Comparison of ENCODE assay signal across 20 cellular contexts in the genomic region with DNA sequence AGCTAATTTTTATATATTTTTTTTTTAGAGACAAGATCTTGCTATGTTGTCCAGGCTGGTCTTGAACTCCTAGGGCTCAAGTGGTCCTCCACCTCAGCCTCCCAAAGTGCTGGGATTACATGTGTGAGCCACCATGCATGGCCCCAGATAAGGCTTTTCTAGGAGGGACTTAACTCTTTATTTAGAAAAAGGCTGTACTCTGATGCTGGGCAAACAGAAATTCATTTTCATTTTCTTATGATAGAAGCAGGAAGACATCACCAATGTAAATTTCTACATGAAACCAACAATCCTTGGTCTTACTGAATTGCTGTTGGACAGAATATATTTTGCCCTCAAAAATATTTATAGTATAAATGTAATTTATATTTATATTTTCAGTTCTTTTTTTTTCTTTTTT. TPM values are rescaled to one million over a fixed set of nuclear protein-coding genes. Genes with fewer than 3 reads are reported as not detected.
DNase-seq lines count a peak whose midpoint lies in the region; ATAC-seq, FAIRE-seq and TF ChIP-seq lines count a peak whose summit lies in the region.
"Had no signal": no experiment of that assay in that cellular context is flagged by ENCODE, and none has a peak within 500 bp of the region (broad histone marks: within the 10 kb centered on the region; RNA-seq: fewer than 3 reads in every experiment).

No MANE protein-coding gene starts in this region.

- H3K27me3 ChIP-seq in GM06990 (replicated peaks; ENCODE audit: control insufficient read depth, insufficient read depth, low read length), result no peaks in the 10 kb centered on the region
- H3K27me3 ChIP-seq in OCI-LY3 (ENCODE audit: low read depth, low read length), result no peaks in the 10 kb centered on the region
- H3K27me3 ChIP-seq in GM12878 (replicated peaks in 1 of 2; ENCODE audit: control insufficient read depth in 2 of 2, insufficient read depth in 2 of 2, low read length in 1 of 2), result no peaks in the 10 kb centered on the region
- H3K27me3 ChIP-seq: foreskin keratinocyte, MG63, thyroid gland had no signal

- no peak for FAIRE-seq in GM12878 (lab: Jason Lieb, UNC)

- CTCF ChIA-PET in GM12878 (lab: Yijun Ruan, JAX), result interaction anchor here (0.7 to 1.9 kb wide), 2 partner anchors 14 to 44 kb away, joined by 3 to 9 read pairs; no protein-coding TSS in a partner anchor
- CTCF ChIA-PET in activated naive CD4-positive, alpha-beta T cell treated with anti-CD3 and anti-CD28 coated beads, Interleukin-2, amount 10 ng/mL, durations not matched to agents 7 days and 5 days (lab: Charles Lee), result no interaction called here

- RAD21 ChIA-PET in GM12878 (lab: Charles Lee; ENCODE audit: unreplicated experiment), result interaction anchor here (1.1 to 3.6 kb wide), 7 partner anchors 9 to 130 kb away, joined by 3 to 20 read pairs (median 4); a partner anchor contains a TSS

- H3K4me3 ChIP-seq in GM06990 (replicated peaks; ENCODE audit: low read depth, low read length), result peak overlapping the region; percentile 55
- H3K4me3 ChIP-seq in OCI-LY3 (ENCODE audit: low read length), result no peak overlapping the region
- peak overlapping the region; percentile 47; the same call in 1 of the 2 replicates for H3K4me3 ChIP-seq in GM12878
- H3K4me3 ChIP-seq in coronary artery, result no peak overlapping the region
- H3K4me3 ChIP-seq: MG63, skin epidermis, thyroid gland had no signal

- no peak overlapping the region for H2AFZ ChIP-seq in OCI-LY3 (ENCODE audit: low read depth, low read length)
- H2AFZ ChIP-seq in GM12878 (ENCODE audit: control insufficient read depth, low read depth, low read length), result no peak overlapping the region

- peak; percentile 27 for ATAC-seq in GM12878

- H3K36me3 ChIP-seq in GM06990 (ENCODE audit: control insufficient read depth, insufficient read depth, low read length), result no peaks in the 10 kb centered on the region
- peaks cover 32% of the 10 kb centered on the region for H3K36me3 ChIP-seq in OCI-LY3 (replicated peaks; ENCODE audit: low read depth, low read length)
- H3K36me3 ChIP-seq in GM12878 (ENCODE audit: control insufficient read depth in 2 of 2, insufficient read depth in 2 of 2, low read length in 1 of 2), result peaks cover 0 to 5% of the 10 kb centered on the region in 2 experiments; a peak in 2 of 4 replicates
- H3K36me3 ChIP-seq: MG63, thyroid gland had no signal

- TF ChIP-seq CTCF in GM06990 (IDR thresholded peaks at IDR 0.05; ENCODE audit: insufficient read depth, low read length, poor library complexity, severe bottlenecking) (no peak), OCI-LY3 (IDR thresholded peaks at IDR 0.05; ENCODE audit: low read depth, low read length) (no peak), GM12878 (IDR thresholded peaks at IDR 0.05 in 2 of 3, conservative IDR thresholded peaks at IDR 0.05 in 1 of 3; ENCODE audit: control insufficient read depth in 2 of 3, extremely low read depth in 1 of 3, insufficient read depth in 1 of 3, low read depth in 3 of 3, low read length in 3 of 3) (no peak), coronary artery (IDR thresholded peaks at IDR 0.05) (no peak)

- no peak for TF ChIP-seq POLR2A in GM12878 (IDR thresholded peaks at IDR 0.05; ENCODE audit: low read depth, low read length)

- TF ChIP-seq EP300 in GM12878 (IDR thresholded peaks at IDR 0.05; ENCODE audit: borderline replicate concordance in 1 of 2, control insufficient read depth in 1 of 2, low read depth in 2 of 2, low read length in 2 of 2), result no peak

- intact Hi-C loops in GM12878 (cut with micrococcal nuclease; ENCODE audit: unreplicated experiment), result loop anchor here (2.0 kb wide), 2 partner anchors 15 to 43 kb away; a partner anchor contains a TSS

- H3K27me3 Mint-ChIP-seq in T-helper 1 cell treated with Interleukin-12 subunit alpha and Interleukin-12 subunit beta and Interleukin-4 antibody, amounts not matched to agents 30 μg/mL and 1 μg/mL, for 36 hours (ENCODE audit: low read depth), result no peaks in the 10 kb centered on the region
- H3K27me3 Mint-ChIP-seq in activated naive CD4-positive, alpha-beta T cell treated with anti-CD3 and anti-CD28 coated beads, Interleukin-2, amount 10 ng/mL, durations not matched to agents 7 days and 5 days, result no peaks in the 10 kb centered on the region

- peak overlapping the region; percentile 91 for H3K27ac ChIP-seq in OCI-LY3 (ENCODE audit: low read length)
- peak overlapping the region; percentile 98 for H3K27ac ChIP-seq in GM12878 (ENCODE audit: control insufficient read depth, insufficient read depth)
- H3K27ac ChIP-seq in coronary artery, result no peak overlapping the region
- H3K27ac ChIP-seq: 22Rv1, foreskin keratinocyte, thyroid gland had no signal

- TF ChIP-seq RAD21 in GM12878 (IDR thresholded peaks at IDR 0.05; ENCODE audit: insufficient read depth, low read depth, low read length), result no peak

- SMC1A ChIA-PET in GM12878 (lab: Charles Lee; ENCODE audit: uncharacterized antibody, unreplicated experiment), result interaction anchor here (1.4 to 3.2 kb wide), 4 partner anchors 8 to 44 kb away, joined by 5 to 18 read pairs (median 6); no protein-coding TSS in a partner anchor

- no peak overlapping the region; the same call in 1 of the 2 replicates for H3K4me2 ChIP-seq in OCI-LY3 (ENCODE audit: low read length)
- H3K4me2 ChIP-seq in GM12878 (ENCODE audit: control insufficient read depth, insufficient read depth), result peak overlapping the region; percentile 92

- H3K27ac Mint-ChIP-seq in T-helper 1 cell treated with Interleukin-12 subunit alpha and Interleukin-12 subunit beta and Interleukin-4 antibody, amounts not matched to agents 30 μg/mL and 1 μg/mL, for 36 hours, result peak overlapping the region; percentile 79
- H3K27ac Mint-ChIP-seq in activated naive CD4-positive, alpha-beta T cell treated with anti-CD3 and anti-CD28 coated beads, Interleukin-2, amount 10 ng/mL, durations not matched to agents 7 days and 5 days, result no peak overlapping the region
- H3K27ac Mint-ChIP-seq: nephron had no signal

- H3K9me3 Mint-ChIP-seq in T-helper 1 cell treated with Interleukin-12 subunit alpha and Interleukin-12 subunit beta and Interleukin-4 antibody, amounts not matched to agents 30 μg/mL and 1 μg/mL, for 36 hours, result no peaks in the 10 kb centered on the region
- H3K9me3 Mint-ChIP-seq in activated naive CD4-positive, alpha-beta T cell treated with anti-CD3 and anti-CD28 coated beads, Interleukin-2, amount 10 ng/mL, durations not matched to agents 7 days and 5 days, result no peaks in the 10 kb centered on the region
- H3K9me3 Mint-ChIP-seq: nephron had no signal

- no peak overlapping the region for H3K4me3 Mint-ChIP-seq in T-helper 1 cell treated with Interleukin-12 subunit alpha and Interleukin-12 subunit beta and Interleukin-4 antibody, amounts not matched to agents 30 μg/mL and 1 μg/mL, for 36 hours
- H3K4me3 Mint-ChIP-seq in activated naive CD4-positive, alpha-beta T cell treated with anti-CD3 and anti-CD28 coated beads, Interleukin-2, amount 10 ng/mL, durations not matched to agents 7 days and 5 days, result no peak overlapping the region
- H3K4me3 Mint-ChIP-seq: nephron had no signal

- in situ Hi-C loops in GM12878 (cut with MboI), result no loop called here

- no TSS peak for BruUV-seq in GM12878 (replicated peaks; lab: Mats Ljungman, UMichigan)

- H3K4me1 ChIP-seq in OCI-LY3 (ENCODE audit: low read length), result peaks cover 32% of the 10 kb centered on the region
- H3K4me1 ChIP-seq in GM12878 (ENCODE audit: control insufficient read depth, insufficient read depth, low read length), result peaks cover 30% of the 10 kb centered on the region
- H3K4me1 ChIP-seq: foreskin keratinocyte had no signal

- H3K36me3 Mint-ChIP-seq in T-helper 1 cell treated with Interleukin-12 subunit alpha and Interleukin-12 subunit beta and Interleukin-4 antibody, amounts not matched to agents 30 μg/mL and 1 μg/mL, for 36 hours (ENCODE audit: low read depth), result no peaks in the 10 kb centered on the region
- no peaks in the 10 kb centered on the region for H3K36me3 Mint-ChIP-seq in activated naive CD4-positive, alpha-beta T cell treated with anti-CD3 and anti-CD28 coated beads, Interleukin-2, amount 10 ng/mL, durations not matched to agents 7 days and 5 days

- H3K9ac ChIP-seq in OCI-LY3 (ENCODE audit: low read length) (no peak overlapping the region), GM12878 (ENCODE audit: control insufficient read depth, insufficient read depth, low read length) (peak overlapping the region; percentile 87)

- H4K20me1 ChIP-seq in OCI-LY3 (ENCODE audit: insufficient read depth, low read length) (peaks cover 58% of the 10 kb centered on the region), GM12878 (ENCODE audit: control insufficient read depth, insufficient read depth) (no peaks in the 10 kb centered on the region)

- H3K9me3 ChIP-seq in OCI-LY3 (ENCODE audit: insufficient read depth, low read length) (no peaks in the 10 kb centered on the region), GM12878 (replicated peaks; ENCODE audit: control insufficient read depth, insufficient read depth, low read length) (no peaks in the 10 kb centered on the region; the same call in 2 of the 3 replicates)
- H3K9me3 ChIP-seq: MG63, thyroid gland had no signal

- POLR2A ChIA-PET in GM12878 (lab: Charles Lee), result interaction anchor here (1.1 to 1.6 kb wide), 3 partner anchors 11 to 61 kb away, joined by 3 to 4 read pairs (median 4); no protein-coding TSS in a partner anchor

- DNase-seq in T-helper 1 cell, result no peak
- no peak for DNase-seq in GM06990 (ENCODE audit: extremely low read depth, insufficient read length)
- no peak for DNase-seq in GM12878 (ENCODE audit: low read depth, low spot score)
- DNase-seq in HPDE6-E6E7 (ENCODE audit: extremely low spot score), result no peak
- DNase-seq in coronary artery (ENCODE audit: low spot score), result no peak
- no peak for DNase-seq in activated naive CD4-positive, alpha-beta T cell treated with anti-CD3 and anti-CD28 coated beads, Interleukin-2, amount 10 ng/mL, durations not matched to agents 7 days and 5 days
- DNase-seq: activated gamma-delta T cell treated with Interleukin-2 at 50 U/mL for 16 hours, cortex of kidney, MG63, NCI-H2029, NCI-H510A treated with DMSO at 0.1 percent for 48 hours, posterior cingulate gyrus, SIG-M5, thyroid gland had no signal

- H3K79me2 ChIP-seq in OCI-LY3 (ENCODE audit: low read length) (peaks cover 86% of the 10 kb centered on the region), GM12878 (ENCODE audit: control insufficient read depth, insufficient read depth, low read length) (peaks cover 59% of the 10 kb centered on the region)

- H3K4me1 Mint-ChIP-seq in T-helper 1 cell treated with Interleukin-12 subunit alpha and Interleukin-12 subunit beta and Interleukin-4 antibody, amounts not matched to agents 30 μg/mL and 1 μg/mL, for 36 hours (ENCODE audit: low read depth), result peaks cover 14% of the 10 kb centered on the region
- peaks cover 16% of the 10 kb centered on the region for H3K4me1 Mint-ChIP-seq in activated naive CD4-positive, alpha-beta T cell treated with anti-CD3 and anti-CD28 coated beads, Interleukin-2, amount 10 ng/mL, durations not matched to agents 7 days and 5 days
- H3K4me1 Mint-ChIP-seq: nephron had no signal

RNA-seq across cellular contexts. Expression of a gene that starts 9.6 kb away (rescaled TPM):
- 85.7 TPM in 2 replicates for total RNA-seq in GM12878 (2013; cell fraction: nucleolus; rRNA removed)
- 30.6 and 32.7 TPM in 2 replicates for total RNA-seq in GM12878 (2014; rRNA removed)
- 22.8 and 23.1 TPM in 2 replicates for total RNA-seq in GM12878 (2014; rRNA removed; fragmentation: Illumina TruSeq; extraction: Trizol)
- 34.6 and 35.9 TPM in 2 replicates for total RNA-seq in GM12878 (2021)
- polyA plus RNA-seq in GM12878 (2011; ENCODE audit: low read depth), result 10.1 TPM
- 46.5 and 52.5 TPM in 2 replicates for polyA plus RNA-seq in GM12878 (2011; rRNA removed)
- 33.7 and 40.0 TPM in 2 replicates for polyA plus RNA-seq in GM12878 (2011; cell fraction: cytosol; rRNA removed)
- 40.6 and 47.0 TPM in 2 replicates for polyA plus RNA-seq in GM12878 (2011; cell fraction: nucleus; rRNA removed)
- 14.5 and 18.0 TPM in 2 replicates for polyA plus RNA-seq in GM12878 (2012)
- polyA plus RNA-seq in GM12878 (2014; fragmentation: Illumina TruSeq; extraction: Trizol), result 27.4 and 27.6 TPM in 2 replicates
- 1 to 10 TPM; 5.3 to 7.6 TPM for polyA plus RNA-seq in GM12878 (2014; fragmentation: Nextera tagmentation; extraction: Ambion mirVana)
- polyA plus RNA-seq in GM12878 (2014; rRNA removed), result 21.7 and 24.9 TPM in 2 replicates
- 10 to 100 TPM; 23.2 to 26.5 TPM for polyA plus RNA-seq in GM12878 (2016; fragmentation: Nextera tagmentation; extraction: Ambion mirVana)
- 112 and 131 TPM in 2 replicates for polyA minus RNA-seq in GM12878 (2011; rRNA and poly(A)+ RNA removed)
- 28.1 and 28.2 TPM in 2 replicates for polyA minus RNA-seq in GM12878 (2011; cell fraction: cytosol; rRNA and poly(A)+ RNA removed)
- polyA minus RNA-seq in GM12878 (2011; cell fraction: nucleus; rRNA and poly(A)+ RNA removed), result 13.8 and 24.6 TPM in 2 replicates

RNA-seq across cellular contexts. Expression of a gene that starts 42.4 kb away (rescaled TPM):
- 103 and 122 TPM in 2 replicates for total RNA-seq in GM12878 (2013; cell fraction: nucleolus; rRNA removed)
- 111 and 133 TPM in 2 replicates for total RNA-seq in GM12878 (2014; rRNA removed)
- total RNA-seq in GM12878 (2014; rRNA removed; fragmentation: Illumina TruSeq; extraction: Trizol), result 88.8 and 91.6 TPM in 2 replicates
- 107 and 108 TPM in 2 replicates for total RNA-seq in GM12878 (2021)
- polyA plus RNA-seq in GM12878 (2011; ENCODE audit: low read depth), result 43.2 TPM
- 90.4 and 117 TPM in 2 replicates for polyA plus RNA-seq in GM12878 (2011; rRNA removed)
- polyA plus RNA-seq in GM12878 (2011; cell fraction: cytosol; rRNA removed), result 41.8 and 46.8 TPM in 2 replicates
- 35.7 and 41.2 TPM in 2 replicates for polyA plus RNA-seq in GM12878 (2011; cell fraction: nucleus; rRNA removed)
- polyA plus RNA-seq in GM12878 (2012), result 48.8 and 52.2 TPM in 2 replicates
- 92.5 and 127 TPM in 2 replicates for polyA plus RNA-seq in GM12878 (2014; fragmentation: Illumina TruSeq; extraction: Trizol)
- polyA plus RNA-seq in GM12878 (2014; fragmentation: Nextera tagmentation; extraction: Ambion mirVana), result 10 to 100 TPM; 24.4 to 36.3 TPM
- polyA plus RNA-seq in GM12878 (2014; rRNA removed), result 98.2 and 100 TPM in 2 replicates
- 100 to 1,000 TPM; 148 to 159 TPM for polyA plus RNA-seq in GM12878 (2016; fragmentation: Nextera tagmentation; extraction: Ambion mirVana)
- 42.5 and 50.8 TPM in 2 replicates for polyA minus RNA-seq in GM12878 (2011; rRNA and poly(A)+ RNA removed)
- 27.1 and 33.2 TPM in 2 replicates for polyA minus RNA-seq in GM12878 (2011; cell fraction: cytosol; rRNA and poly(A)+ RNA removed)
- 36.9 and 55.8 TPM in 2 replicates for polyA minus RNA-seq in GM12878 (2011; cell fraction: nucleus; rRNA and poly(A)+ RNA removed)

Comparison
In these comparisons a context has a peak if more than half of its experiments do, and no peak if none do; other contexts are left out.
1. H3K4me3 ChIP-seq: peak in GM06990 (single experiment) and GM12878 (single experiment); none in OCI-LY3 (single experiment) and coronary artery (single experiment).
2. H3K27ac ChIP-seq: peak in OCI-LY3 (single experiment) and GM12878 (single experiment); none in coronary artery (0 of 2).